ENCODE assay signal across 3 cellular contexts in the genomic region with DNA sequence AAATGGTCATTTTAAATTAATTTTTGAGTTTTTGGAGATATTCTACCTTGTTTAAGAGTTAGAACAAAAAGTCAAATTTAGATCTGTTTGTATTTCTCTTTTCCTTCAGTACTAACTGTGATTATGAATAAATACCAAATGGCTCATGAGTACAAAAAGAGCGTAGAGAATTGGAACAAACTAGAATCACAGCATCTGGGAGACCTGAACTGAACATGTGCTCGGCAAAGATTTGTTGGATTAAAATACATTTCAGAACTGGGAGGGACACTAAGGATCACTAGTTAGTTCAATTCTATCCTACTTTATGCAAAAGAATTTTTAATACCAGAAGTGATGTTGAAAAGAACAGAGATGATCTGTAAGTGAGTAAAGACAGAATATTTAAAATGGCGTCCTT. TPM values are rescaled to one million over a fixed set of nuclear protein-coding genes. Genes with fewer than 3 reads are reported as not detected.
"Had no signal": no experiment of that assay in that cellular context is flagged by ENCODE, and none has a peak within 500 bp of the region (broad histone marks: within the 10 kb centered on the region; RNA-seq: fewer than 3 reads in every experiment).

No MANE protein-coding gene starts in this region.

- ATAC-seq: GM12878 had no signal

- DNase-seq: GDM1, GF-D8 had no signal

RNA-seq across cellular contexts. Expression of gene OLFM3, which starts 19.5 kb away (rescaled TPM):
- total RNA-seq: GM12878 had no signal
